In the genomic region with DNA sequence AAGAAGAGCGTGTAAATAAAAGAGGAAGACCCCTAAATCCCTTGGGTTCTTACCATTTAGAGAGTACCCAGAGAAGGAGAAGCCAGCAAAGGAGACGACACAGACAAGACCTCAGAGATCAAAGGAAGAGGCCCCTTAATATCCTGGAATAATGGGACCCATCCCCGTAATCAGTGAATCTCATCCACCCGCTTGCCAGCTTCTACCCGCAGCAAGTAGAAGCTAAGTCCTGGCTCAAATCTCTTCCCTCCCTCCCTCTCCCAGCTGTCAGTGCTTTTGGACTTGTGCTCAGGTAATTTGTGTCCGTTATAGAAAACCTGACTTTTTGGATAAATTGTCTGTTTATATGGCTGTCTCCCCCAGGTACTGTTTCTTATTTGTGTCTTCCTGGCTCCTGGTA, we compare ENCODE assay signal across 1 cellular context.
TF ChIP-seq lines count a peak whose summit lies in the region.

No MANE protein-coding gene starts in this region.

TF ChIP-seq in HepG2, 621 proteins besides CTCF, POLR2A, EP300 and RAD21:
- TF ChIP-seq RBFOX2 (IDR thresholded peaks at IDR 0.05; ENCODE audit: low read depth, low read length) (0 out of 2 replicates have a peak, but pooled peaks have one; percentile 31), CAMTA2 (CRISPR knock-in tag; IDR thresholded peaks at IDR 0.05; ENCODE audit: borderline replicate concordance) (no peak)
- TF ChIP-seq, protein P1, sequence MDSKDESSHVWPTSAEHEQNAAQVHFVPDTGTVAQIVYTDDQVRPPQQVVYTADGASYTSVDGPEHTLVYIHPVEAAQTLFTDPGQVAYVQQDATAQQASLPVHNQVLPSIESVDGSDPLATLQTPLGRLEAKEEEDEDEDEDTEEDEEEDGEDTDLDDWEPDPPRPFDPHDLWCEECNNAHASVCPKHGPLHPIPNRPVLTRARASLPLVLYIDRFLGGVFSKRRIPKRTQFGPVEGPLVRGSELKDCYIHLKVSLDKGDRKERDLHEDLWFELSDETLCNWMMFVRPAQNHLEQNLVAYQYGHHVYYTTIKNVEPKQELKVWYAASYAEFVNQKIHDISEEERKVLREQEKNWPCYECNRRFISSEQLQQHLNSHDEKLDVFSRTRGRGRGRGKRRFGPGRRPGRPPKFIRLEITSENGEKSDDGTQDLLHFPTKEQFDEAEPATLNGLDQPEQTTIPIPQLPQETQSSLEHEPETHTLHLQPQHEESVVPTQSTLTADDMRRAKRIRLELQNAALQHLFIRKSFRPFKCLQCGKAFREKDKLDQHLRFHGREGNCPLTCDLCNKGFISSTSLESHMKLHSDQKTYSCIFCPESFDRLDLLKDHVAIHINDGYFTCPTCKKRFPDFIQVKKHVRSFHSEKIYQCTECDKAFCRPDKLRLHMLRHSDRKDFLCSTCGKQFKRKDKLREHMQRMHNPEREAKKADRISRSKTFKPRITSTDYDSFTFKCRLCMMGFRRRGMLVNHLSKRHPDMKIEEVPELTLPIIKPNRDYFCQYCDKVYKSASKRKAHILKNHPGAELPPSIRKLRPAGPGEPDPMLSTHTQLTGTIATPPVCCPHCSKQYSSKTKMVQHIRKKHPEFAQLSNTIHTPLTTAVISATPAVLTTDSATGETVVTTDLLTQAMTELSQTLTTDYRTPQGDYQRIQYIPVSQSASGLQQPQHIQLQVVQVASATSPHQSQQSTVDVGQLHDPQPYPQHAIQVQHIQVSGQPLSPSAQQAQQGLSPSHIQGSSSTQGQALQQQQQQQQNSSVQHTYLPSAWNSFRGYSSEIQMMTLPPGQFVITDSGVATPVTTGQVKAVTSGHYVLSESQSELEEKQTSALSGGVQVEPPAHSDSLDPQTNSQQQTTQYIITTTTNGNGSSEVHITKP (CRISPR knock-in tag; IDR thresholded peaks at IDR 0.05; ENCODE audit: low read depth) = 0 out of 2 replicates have a peak, but pooled peaks have one; percentile 0
